ENCODE assay signal across 8 cellular contexts in the genomic region with DNA sequence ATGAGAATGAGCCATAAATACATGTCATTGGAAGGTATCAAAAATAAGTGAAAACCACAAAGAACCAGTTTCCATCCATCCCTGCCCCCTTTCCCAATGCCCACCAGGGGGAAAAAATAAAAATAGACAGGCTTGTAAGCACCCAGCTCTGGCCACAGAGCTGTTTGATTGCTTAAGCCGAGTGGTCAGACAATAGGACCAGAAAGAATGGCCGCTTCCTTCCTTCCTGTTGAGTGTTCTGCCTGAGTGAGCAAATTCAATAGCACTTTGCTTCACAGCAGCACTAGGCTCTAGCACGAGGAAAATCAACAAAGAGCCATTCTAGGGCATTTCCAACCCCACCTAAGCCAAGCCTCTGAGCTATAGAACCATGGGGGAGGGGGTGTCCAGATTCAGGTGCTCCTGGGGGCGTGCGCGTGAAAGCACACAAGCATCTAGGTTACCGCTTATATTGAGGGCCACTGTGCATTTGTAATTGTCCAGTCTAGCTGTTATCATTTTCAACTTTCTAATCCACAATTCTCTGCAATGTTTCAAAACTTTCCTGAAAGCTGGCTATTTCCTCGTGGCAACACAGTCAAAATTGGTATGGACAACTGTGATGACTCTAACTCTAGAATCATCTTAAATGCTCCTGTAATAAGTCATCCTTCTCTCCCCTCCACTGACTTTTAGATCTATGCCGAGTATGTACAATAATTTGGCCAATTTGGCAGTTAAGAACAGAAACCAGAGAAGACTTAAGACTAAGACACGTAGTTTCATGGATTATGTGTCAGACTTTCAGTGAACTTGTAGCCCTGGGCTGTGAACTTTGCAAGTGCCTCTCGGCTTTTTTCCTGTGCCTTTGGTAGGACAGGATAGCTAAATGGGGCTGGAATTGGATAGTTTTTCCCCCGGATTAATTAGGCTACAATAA.
A peak's percentile ranks its signal among the peaks of the same experiment; 100 is the strongest.
DNase-seq lines count a peak whose midpoint lies in the region; ATAC-seq and TF ChIP-seq lines count a peak whose summit lies in the region.

No MANE protein-coding gene starts in this region.

- no peaks in the 10 kb centered on the region for H3K4me1 Mint-ChIP-seq in T-helper 17 cell

- no peaks in the 10 kb centered on the region for H3K9me3 ChIP-seq in T-helper 17 cell (ENCODE audit: control insufficient read depth, low read length, poor library complexity, severe bottlenecking)

- H3K4me3 ChIP-seq in cardiac fibroblast (replicated peaks in 1 of 2; ENCODE audit: low read depth in 2 of 2, low read length in 2 of 2), result no peak overlapping the region

- H3K4me3 Mint-ChIP-seq in T-helper 17 cell, result no peak overlapping the region

- no peaks in the 10 kb centered on the region for H3K36me3 Mint-ChIP-seq in T-helper 17 cell (ENCODE audit: low read depth)

- H3K27me3 Mint-ChIP-seq in T-helper 17 cell, result no peaks in the 10 kb centered on the region

- peak; percentile 22 for TF ChIP-seq CTCF in cardiac fibroblast (IDR thresholded peaks at IDR 0.05; ENCODE audit: low read depth, low read length)

- H3K27ac Mint-ChIP-seq in T-helper 17 cell, result no peak overlapping the region

- DNase-seq in DMS53 (lab: John Stamatoyannopoulos, UW) (peak; percentile 89), NCI-H2107 (lab: John Stamatoyannopoulos, UW) (peak; percentile 41), cardiac fibroblast (ENCODE audit: low read depth in 2 of 2) (peak; percentile 34 to 67), medulla oblongata (ENCODE audit: extremely low spot score) (peak; percentile 80), mucosa of gallbladder (ENCODE audit: low spot score) (no peak), T-helper 17 cell (no peak)

- ATAC-seq in HG02571 (IDR thresholded peaks at IDR 0.05; ENCODE audit: unreplicated experiment), result no peak
- ATAC-seq in GM21367 (IDR thresholded peaks at IDR 0.05; ENCODE audit: unreplicated experiment), result no peak
- no peak for ATAC-seq in T-helper 17 cell

Comparison
In these comparisons a context has a peak if more than half of its experiments do, and no peak if none do; other contexts are left out.
1. DNase-seq: peak in DMS53 (single experiment), NCI-H2107 (single experiment), cardiac fibroblast (2 of 2) and medulla oblongata (single experiment); none in mucosa of gallbladder (single experiment) and T-helper 17 cell (0 of 3).